In genomic region chr4:113958766-113959540, GRCh38 we compare ENCODE assay signal across 8 cellular contexts. TPM values are rescaled to one million over a fixed set of nuclear protein-coding genes. Genes with fewer than 3 reads are reported as not detected.
DNase-seq lines count a peak whose midpoint lies in the region; ATAC-seq and TF ChIP-seq lines count a peak whose summit lies in the region.

No MANE protein-coding gene starts in this region.

- peak; percentile 53 for DNase-seq in GM03348 (ENCODE audit: low spot score)
- DNase-seq in NCI-H1092 (lab: John Stamatoyannopoulos, UW), result peak; percentile 16
- DNase-seq in cardiac fibroblast (ENCODE audit: low read depth in 2 of 2), result peak; percentile 89 to 96
- DNase-seq in neuronal stem cell (ENCODE audit: low spot score), result no peak
- no peak for DNase-seq in central memory CD4-positive, alpha-beta T cell
- no peak for DNase-seq in NCI-H1694 treated with DMSO at 0.1 percent for 48 hours (lab: John Stamatoyannopoulos, UW)
- DNase-seq in naive thymus-derived CD8-positive, alpha-beta T cell, result no peak

- no peaks in the 10 kb centered on the region for H3K9me3 ChIP-seq in neuronal stem cell (replicated peaks in 1 of 2; ENCODE audit: control insufficient read depth in 2 of 2, insufficient read depth in 1 of 2, low read depth in 1 of 2, low read length in 2 of 2)

- H3K4me3 ChIP-seq in cardiac fibroblast (replicated peaks in 1 of 2; ENCODE audit: low read depth in 2 of 2, low read length in 2 of 2), result no peak overlapping the region
- H3K4me3 ChIP-seq in neuronal stem cell (ENCODE audit: low read length in 2 of 2), result no peak overlapping the region

- no peak overlapping the region for H3K23ac ChIP-seq in neuronal stem cell (ENCODE audit: low read depth, low read length, poor library complexity)

- H3K27me3 ChIP-seq in neuronal stem cell (ENCODE audit: control insufficient read depth in 3 of 3, insufficient read depth in 3 of 3, low read depth in 1 of 3, low read length in 3 of 3), result peaks cover 0 to 2% (median 0%) of the 10 kb centered on the region in 3 experiments

- H3K36me3 ChIP-seq in neuronal stem cell (replicated peaks in 1 of 2; ENCODE audit: control insufficient read depth in 2 of 2, insufficient read depth in 2 of 2, low read length in 2 of 2), result no peaks in the 10 kb centered on the region

- H3K14ac ChIP-seq in neuronal stem cell (ENCODE audit: low read length), result no peak overlapping the region

- no peak for ATAC-seq in naive thymus-derived CD8-positive, alpha-beta T cell
- ATAC-seq in GM19395 (IDR thresholded peaks at IDR 0.05; ENCODE audit: unreplicated experiment), result no peak

- no peak overlapping the region for H2BK5ac ChIP-seq in neuronal stem cell (ENCODE audit: low read length)

- H3K79me1 ChIP-seq in neuronal stem cell (ENCODE audit: low read depth, low read length), result no peaks in the 10 kb centered on the region

- H3K4me1 Mint-ChIP-seq in naive thymus-derived CD8-positive, alpha-beta T cell, result peaks cover 0 to 1% (median 0%) of the 10 kb centered on the region in 4 donors

- no peak overlapping the region for H2BK12ac ChIP-seq in neuronal stem cell (ENCODE audit: low read length)

- no peak overlapping the region for H4K91ac ChIP-seq in neuronal stem cell (ENCODE audit: low read depth, low read length, poor library complexity)

- no peak overlapping the region for H3K9ac ChIP-seq in neuronal stem cell (ENCODE audit: low read depth, low read length, poor library complexity)

- no peak overlapping the region for H4K8ac ChIP-seq in neuronal stem cell (ENCODE audit: low read depth, low read length)

- H3K4me3 Mint-ChIP-seq in naive thymus-derived CD8-positive, alpha-beta T cell, result no peak overlapping the region

- peaks cover 0 to 11% (median 5%) of the 10 kb centered on the region in 9 donors for H3K9me3 Mint-ChIP-seq in naive thymus-derived CD8-positive, alpha-beta T cell

- no peak overlapping the region for H3K18ac ChIP-seq in neuronal stem cell (ENCODE audit: low read length)

- no peak for TF ChIP-seq CTCF in cardiac fibroblast (IDR thresholded peaks at IDR 0.05; ENCODE audit: low read depth, low read length)

- POLR2A ChIA-PET in naive thymus-derived CD8-positive, alpha-beta T cell (lab: Charles Lee), result no interaction called here

- H2BK15ac ChIP-seq in neuronal stem cell (ENCODE audit: low read length), result no peak overlapping the region

- H3K27ac Mint-ChIP-seq in naive thymus-derived CD8-positive, alpha-beta T cell, result no peak overlapping the region

- H3K27me3 Mint-ChIP-seq in naive thymus-derived CD8-positive, alpha-beta T cell, result peaks cover 0 to 9% (median 0%) of the 10 kb centered on the region in 5 donors

- no peaks in the 10 kb centered on the region for H3K4me1 ChIP-seq in neuronal stem cell (ENCODE audit: control insufficient read depth in 2 of 2, insufficient read depth in 1 of 2, low read depth in 1 of 2, low read length in 2 of 2)

- H2AFZ ChIP-seq in neuronal stem cell (ENCODE audit: low read length), result peak overlapping the region; percentile 6

- H2AK5ac ChIP-seq in neuronal stem cell (ENCODE audit: low read depth, low read length), result no peak overlapping the region

- no peak overlapping the region for H2BK120ac ChIP-seq in neuronal stem cell (ENCODE audit: low read depth, low read length)

- H3K4ac ChIP-seq in neuronal stem cell (ENCODE audit: low read length), result no peak overlapping the region

- no peak overlapping the region for H3K27ac ChIP-seq in neuronal stem cell (replicated peaks; ENCODE audit: low read length)

- peaks cover 0 to 8% (median 5%) of the 10 kb centered on the region in 3 donors for H3K36me3 Mint-ChIP-seq in naive thymus-derived CD8-positive, alpha-beta T cell

- no peak overlapping the region for H3K4me2 ChIP-seq in neuronal stem cell (ENCODE audit: insufficient read depth, low read length, poor library complexity, severe bottlenecking)

- WGBS in neuronal stem cell (ENCODE audit: extremely low coverage in 2 of 2, insufficient read length in 2 of 2, insufficient replicate concordance in 1 of 2), 2 donors, result no CpG with 5 or more reads among the region's 8 CpGs

RNA-seq across cellular contexts. Expression of gene ARSJ, which starts 20.5 kb away (rescaled TPM):
- polyA plus RNA-seq in neuronal stem cell (2013, experiment 1 of 2), result 0.11 TPM
- 0.11 TPM for polyA plus RNA-seq in neuronal stem cell (2013, experiment 2 of 2)
- total RNA-seq in naive thymus-derived CD8-positive, alpha-beta T cell, result under 1 TPM; 0.08 to 0.11 TPM
- polyA plus RNA-seq in naive thymus-derived CD8-positive, alpha-beta T cell, result not detected

Comparison
In these comparisons a context has a peak if more than half of its experiments do, and no peak if none do; other contexts are left out.
1. DNase-seq: peak in GM03348 (single experiment), NCI-H1092 (single experiment) and cardiac fibroblast (2 of 2); none in neuronal stem cell (single experiment), central memory CD4-positive, alpha-beta T cell (single experiment), NCI-H1694 treated with DMSO at 0.1 percent for 48 hours (single experiment) and naive thymus-derived CD8-positive, alpha-beta T cell (0 of 10).